Comparison of ENCODE assay signal across 8 cellular contexts in genomic region chr6:45741437-45742166, GRCh38.
DNase-seq lines count a peak whose midpoint lies in the region; ATAC-seq and TF ChIP-seq lines count a peak whose summit lies in the region.

No MANE protein-coding gene starts in this region.

- H3K4me3 ChIP-seq in uterus (no peak overlapping the region), PC-9 (no peak overlapping the region), left ventricle myocardium inferior (no peak overlapping the region)

- H3K27ac ChIP-seq in uterus = peak overlapping the region; percentile 21 to 64
- no peak overlapping the region for H3K27ac ChIP-seq in PC-9
- H3K27ac ChIP-seq in left ventricle myocardium inferior (replicated peaks) = no peak overlapping the region

- CTCF ChIA-PET in PC-9 (lab: Charles Lee) = no interaction called here

- POLR2A ChIA-PET in PC-9 (lab: Charles Lee; ENCODE audit: unreplicated experiment) = no interaction called here

- no peaks in the 10 kb centered on the region for H3K9me3 ChIP-seq in uterus
- no peaks in the 10 kb centered on the region for H3K9me3 ChIP-seq in PC-9 (ENCODE audit: insufficient read depth, low read depth)
- no peaks in the 10 kb centered on the region for H3K9me3 ChIP-seq in left ventricle myocardium inferior (replicated peaks)

- ATAC-seq in GM18498 (IDR thresholded peaks at IDR 0.05; ENCODE audit: unreplicated experiment) (peak; percentile 60), HG02623 (IDR thresholded peaks at IDR 0.05; ENCODE audit: unreplicated experiment) (peak; percentile 55)

- no peak overlapping the region for H3K4me2 ChIP-seq in PC-9

- TF ChIP-seq CTCF in uterus (IDR thresholded peaks at IDR 0.05) (no peak), PC-9 (conservative IDR thresholded peaks at IDR 0.05) (no peak), left ventricle myocardium inferior (IDR thresholded peaks at IDR 0.05; ENCODE audit: borderline replicate concordance) (no peak)

- intact Hi-C loops in uterus (cut with DNase I; ENCODE audit: low total_unique reads) = no loop called here
- intact Hi-C loops in PC-9 (cut with micrococcal nuclease; ENCODE audit: unreplicated experiment) = no loop called here
- intact Hi-C loops in left ventricle myocardium inferior (cut with micrococcal nuclease) = no loop called here

- no peaks in the 10 kb centered on the region for H3K9me2 ChIP-seq in PC-9 (ENCODE audit: insufficient read depth)

- H3K4me1 ChIP-seq in uterus (no peaks in the 10 kb centered on the region), PC-9 (replicated peaks; ENCODE audit: insufficient read depth) (no peaks in the 10 kb centered on the region), left ventricle myocardium inferior (peaks cover 5% of the 10 kb centered on the region)

- no peaks in the 10 kb centered on the region for H3F3A ChIP-seq in PC-9 (ENCODE audit: insufficient read depth, low read depth)

- DNase-seq in SIG-M5 (lab: John Stamatoyannopoulos, UW) = peak; percentile 23
- peak; percentile 27 for DNase-seq in germinal center (ENCODE audit: low spot score)
- DNase-seq in uterus = no peak
- no peak for DNase-seq in kidney tubule cell (ENCODE audit: low spot score)
- DNase-seq in PC-9 = no peak
- no peak for DNase-seq in left ventricle myocardium inferior

- no peak overlapping the region for H2AFZ ChIP-seq in PC-9

- H3K79me2 ChIP-seq in PC-9 (ENCODE audit: low read depth) = no peaks in the 10 kb centered on the region

- BruUV-seq in PC-9 (replicated peaks; lab: Mats Ljungman, UMichigan) = no TSS peak

- H4K20me1 ChIP-seq in PC-9 (ENCODE audit: insufficient read depth) = no peaks in the 10 kb centered on the region

- TF ChIP-seq POLR2A in uterus (IDR thresholded peaks at IDR 0.05) = no peak

- H3K27me3 ChIP-seq in uterus (no peaks in the 10 kb centered on the region), PC-9 (ENCODE audit: insufficient read depth, low read depth) (no peaks in the 10 kb centered on the region), left ventricle myocardium inferior (ENCODE audit: low read depth) (no peaks in the 10 kb centered on the region)

- H3K36me3 ChIP-seq in uterus (no peaks in the 10 kb centered on the region), PC-9 (ENCODE audit: low read depth) (no peaks in the 10 kb centered on the region), left ventricle myocardium inferior (no peaks in the 10 kb centered on the region)

Comparison
In these comparisons a context has a peak if more than half of its experiments do, and no peak if none do; other contexts are left out.
1. DNase-seq: peak in SIG-M5 (single experiment) and germinal center (single experiment); none in uterus (0 of 2), kidney tubule cell (single experiment), PC-9 (0 of 2) and left ventricle myocardium inferior (single experiment).
2. H3K27ac ChIP-seq: peak in uterus (2 of 2); none in PC-9 (single experiment) and left ventricle myocardium inferior (single experiment).